In genomic region chr5:172007795-172008465, GRCh38 we compare ENCODE assay signal across 8 cellular contexts. TPM values are rescaled to one million over a fixed set of nuclear protein-coding genes. Genes with fewer than 3 reads are reported as not detected.
DNase-seq lines count a peak whose midpoint lies in the region; ATAC-seq and TF ChIP-seq lines count a peak whose summit lies in the region.

No MANE protein-coding gene starts in this region.

- DNase-seq in CD4-positive, alpha-beta memory T cell: no peak
- DNase-seq in MG63 (no peak), neural crest cell (ENCODE audit: low read depth, low spot score) (no peak), COR-L47 (lab: John Stamatoyannopoulos, UW) (no peak)
- no peak for DNase-seq in activated CD8-positive, alpha-beta memory T cell treated with anti-CD3 and anti-CD28 coated beads, Interleukin-2, amount 50 U/mL, for 4 hours

- peaks cover 0 to 15% of the 10 kb centered on the region in 2 donors for H3K36me3 Mint-ChIP-seq in CD4-positive, alpha-beta memory T cell
- H3K36me3 Mint-ChIP-seq in neural crest cell (ENCODE audit: low read depth): no peaks in the 10 kb centered on the region

- TF ChIP-seq CTCF in neural crest cell (conservative IDR thresholded peaks at IDR 0.05): no peak

- H3K9me3 Mint-ChIP-seq in CD4-positive, alpha-beta memory T cell: peaks cover 0 to 6% (median 0%) of the 10 kb centered on the region in 8 donors
- no peaks in the 10 kb centered on the region for H3K9me3 Mint-ChIP-seq in neural crest cell

- CTCF ChIA-PET in CD4-positive, alpha-beta memory T cell (lab: Charles Lee; ENCODE audit: partially characterized antibody): interaction anchor here (1.0 to 5.2 kb wide), 16 partner anchors 10 to 1608 kb away, joined by 3 to 36 read pairs (median 4); partner anchors contain the start of genes BOD1, STK10 and UBTD2

- no peaks in the 10 kb centered on the region for H3K9me3 ChIP-seq in CD4-positive, alpha-beta memory T cell (ENCODE audit: control insufficient read depth in 1 of 2, low read length in 2 of 2)
- no peaks in the 10 kb centered on the region for H3K9me3 ChIP-seq in MG63
- H3K9me3 ChIP-seq in duodenal mucosa (ENCODE audit: control insufficient read depth in 1 of 2, low read length in 2 of 2): no peaks in the 10 kb centered on the region

- no peaks in the 10 kb centered on the region for H3K27me3 Mint-ChIP-seq in CD4-positive, alpha-beta memory T cell
- H3K27me3 Mint-ChIP-seq in neural crest cell (ENCODE audit: low read depth): no peaks in the 10 kb centered on the region

- H3K27ac Mint-ChIP-seq in CD4-positive, alpha-beta memory T cell: peak overlapping the region; percentile 93 to 99 (median 98)
- no peak overlapping the region for H3K27ac Mint-ChIP-seq in neural crest cell (ENCODE audit: unreplicated experiment)

- H3K36me3 ChIP-seq in CD4-positive, alpha-beta memory T cell (ENCODE audit: insufficient read depth, low read length): no peaks in the 10 kb centered on the region
- H3K36me3 ChIP-seq in MG63 (no peaks in the 10 kb centered on the region), duodenal mucosa (ENCODE audit: control insufficient read depth in 1 of 2, insufficient read depth in 2 of 2, low read length in 2 of 2) (no peaks in the 10 kb centered on the region)

- no peak for ATAC-seq in GM21526 (IDR thresholded peaks at IDR 0.05; ENCODE audit: low FRiP score, unreplicated experiment)
- no peak for ATAC-seq in GM19397 (IDR thresholded peaks at IDR 0.05; ENCODE audit: unreplicated experiment)

- peaks cover 40% of the 10 kb centered on the region for H3K4me1 ChIP-seq in CD4-positive, alpha-beta memory T cell (ENCODE audit: insufficient read depth, low read length)
- H3K4me1 ChIP-seq in duodenal mucosa (ENCODE audit: control insufficient read depth in 1 of 2, insufficient read depth in 2 of 2, low read length in 2 of 2): peaks cover 34 to 35% of the 10 kb centered on the region in 2 donors

- POLR2A ChIA-PET in CD4-positive, alpha-beta memory T cell (lab: Charles Lee; ENCODE audit: partially characterized antibody): interaction anchor here (1.0 to 4.1 kb wide), 22 partner anchors 11 to 769 kb away, joined by 3 to 55 read pairs (median 9); partner anchors contain the start of genes NPM1 and STK10

- H3K4me3 Mint-ChIP-seq in CD4-positive, alpha-beta memory T cell: peak overlapping the region; percentile 91 to 99 (median 96)
- peak overlapping the region; percentile 95 for H3K4me3 Mint-ChIP-seq in neural crest cell

- peaks cover 21 to 42% (median 35%) of the 10 kb centered on the region in 4 donors for H3K4me1 Mint-ChIP-seq in CD4-positive, alpha-beta memory T cell
- peaks cover 30% of the 10 kb centered on the region for H3K4me1 Mint-ChIP-seq in neural crest cell

- H3K27ac ChIP-seq in CD4-positive, alpha-beta memory T cell (ENCODE audit: low read depth, low read length): peak overlapping the region; percentile 93
- H3K27ac ChIP-seq in duodenal mucosa (ENCODE audit: low read depth, low read length): no peak overlapping the region

- peak overlapping the region; percentile 88 to 92 for H3K9ac ChIP-seq in duodenal mucosa (ENCODE audit: low read depth in 1 of 2, low read length in 2 of 2)

- H3K4me3 ChIP-seq in CD4-positive, alpha-beta memory T cell (ENCODE audit: low read length in 2 of 2): peak overlapping the region in 1 of 2 donors; percentile 93
- H3K4me3 ChIP-seq in MG63 (peak overlapping the region; percentile 97), duodenal mucosa (ENCODE audit: low read depth in 1 of 2, low read length in 2 of 2) (peak overlapping the region; percentile 91 to 99)

- no peaks in the 10 kb centered on the region for H3K27me3 ChIP-seq in CD4-positive, alpha-beta memory T cell (ENCODE audit: insufficient read depth, low read length)
- no peaks in the 10 kb centered on the region for H3K27me3 ChIP-seq in MG63
- no peaks in the 10 kb centered on the region for H3K27me3 ChIP-seq in duodenal mucosa (ENCODE audit: control insufficient read depth in 1 of 2, insufficient read depth in 2 of 2, low read length in 2 of 2)

- intact Hi-C loops in CD4-positive, alpha-beta memory T cell (cut with micrococcal nuclease): loop anchor here (1.0 to 2.0 kb wide), 3 partner anchors 59 to 105 kb away; no protein-coding TSS in a partner anchor

RNA-seq across cellular contexts. Expression of gene FBXW11, which starts 1.5 kb away (rescaled TPM):
- 10 to 100 TPM; 41.7 to 43.4 TPM for total RNA-seq in CD4-positive, alpha-beta memory T cell
- polyA plus RNA-seq in CD4-positive, alpha-beta memory T cell: 10 to 100 TPM; 17.1 to 22.6 TPM
- total RNA-seq in MG63 (2014; rRNA removed; shearing (Covaris generic); ENCODE audit: low replicate concordance): 71.1 and 106 TPM in 2 replicates
- total RNA-seq in neural crest cell: 64.1 and 66.6 TPM in 2 replicates
